In the genomic region with DNA sequence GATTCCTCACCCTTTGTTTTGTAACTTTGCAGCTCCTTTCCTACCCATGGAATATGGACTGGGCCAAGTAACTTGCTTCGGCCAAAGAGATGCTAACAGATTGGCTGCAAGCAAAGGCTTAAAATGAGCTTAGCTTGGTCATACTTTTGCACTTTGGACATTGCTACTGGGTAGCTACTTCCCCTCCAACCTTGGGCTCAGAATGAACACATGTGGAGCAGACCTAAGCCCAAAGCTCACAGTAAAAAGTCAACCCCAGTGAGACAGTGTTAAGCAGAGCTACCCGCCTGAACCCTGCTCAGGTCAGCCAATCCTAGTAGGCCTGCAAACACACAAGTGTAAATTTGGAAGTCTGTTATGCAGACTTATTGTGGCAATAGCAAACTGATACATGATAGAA, we compare ENCODE assay signal across 2 cellular contexts.
TF ChIP-seq lines count a peak whose summit lies in the region.

No MANE protein-coding gene starts in this region.

TF ChIP-seq in HepG2, 621 proteins besides CTCF, POLR2A, EP300 and RAD21:
- TF ChIP-seq JUN (CRISPR knock-in tag; IDR thresholded peaks at IDR 0.05), result no peak
- TF ChIP-seq POLR2AphosphoS5 (IDR thresholded peaks at IDR 0.05; ENCODE audit: low read depth, low read length), result no peak
- TF ChIP-seq HNF4G (IDR thresholded peaks at IDR 0.05; ENCODE audit: borderline replicate concordance, low read depth, low read length), result peak; percentile 29; the same call in 1 of the 2 replicates
- no peak for TF ChIP-seq HNF4G (CRISPR knock-in tag; IDR thresholded peaks at IDR 0.05; ENCODE audit: borderline replicate concordance, low read depth)
- TF ChIP-seq SMAD3 (CRISPR knock-in tag; IDR thresholded peaks at IDR 0.05), result no peak
- no peak for TF ChIP-seq HOXA5 (CRISPR knock-in tag; IDR thresholded peaks at IDR 0.05)
- no peak for TF ChIP-seq YEATS2 (CRISPR knock-in tag; IDR thresholded peaks at IDR 0.05; ENCODE audit: borderline replicate concordance)
- TF ChIP-seq ZMYM4 (CRISPR knock-in tag; IDR thresholded peaks at IDR 0.05), result no peak
- peak; percentile 85 for TF ChIP-seq HNF4A (CRISPR knock-in tag; IDR thresholded peaks at IDR 0.05)
- TF ChIP-seq, protein P1, sequence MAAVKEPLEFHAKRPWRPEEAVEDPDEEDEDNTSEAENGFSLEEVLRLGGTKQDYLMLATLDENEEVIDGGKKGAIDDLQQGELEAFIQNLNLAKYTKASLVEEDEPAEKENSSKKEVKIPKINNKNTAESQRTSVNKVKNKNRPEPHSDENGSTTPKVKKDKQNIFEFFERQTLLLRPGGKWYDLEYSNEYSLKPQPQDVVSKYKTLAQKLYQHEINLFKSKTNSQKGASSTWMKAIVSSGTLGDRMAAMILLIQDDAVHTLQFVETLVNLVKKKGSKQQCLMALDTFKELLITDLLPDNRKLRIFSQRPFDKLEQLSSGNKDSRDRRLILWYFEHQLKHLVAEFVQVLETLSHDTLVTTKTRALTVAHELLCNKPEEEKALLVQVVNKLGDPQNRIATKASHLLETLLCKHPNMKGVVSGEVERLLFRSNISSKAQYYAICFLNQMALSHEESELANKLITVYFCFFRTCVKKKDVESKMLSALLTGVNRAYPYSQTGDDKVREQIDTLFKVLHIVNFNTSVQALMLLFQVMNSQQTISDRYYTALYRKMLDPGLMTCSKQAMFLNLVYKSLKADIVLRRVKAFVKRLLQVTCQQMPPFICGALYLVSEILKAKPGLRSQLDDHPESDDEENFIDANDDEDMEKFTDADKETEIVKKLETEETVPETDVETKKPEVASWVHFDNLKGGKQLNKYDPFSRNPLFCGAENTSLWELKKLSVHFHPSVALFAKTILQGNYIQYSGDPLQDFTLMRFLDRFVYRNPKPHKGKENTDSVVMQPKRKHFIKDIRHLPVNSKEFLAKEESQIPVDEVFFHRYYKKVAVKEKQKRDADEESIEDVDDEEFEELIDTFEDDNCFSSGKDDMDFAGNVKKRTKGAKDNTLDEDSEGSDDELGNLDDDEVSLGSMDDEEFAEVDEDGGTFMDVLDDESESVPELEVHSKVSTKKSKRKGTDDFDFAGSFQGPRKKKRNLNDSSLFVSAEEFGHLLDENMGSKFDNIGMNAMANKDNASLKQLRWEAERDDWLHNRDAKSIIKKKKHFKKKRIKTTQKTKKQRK (IDR thresholded peaks at IDR 0.05; ENCODE audit: low read length), result no peak
- no peak for TF ChIP-seq RORA (CRISPR knock-in tag; IDR thresholded peaks at IDR 0.05)
- no peak for TF ChIP-seq NFRKB (IDR thresholded peaks at IDR 0.05)
- TF ChIP-seq, protein P2, sequence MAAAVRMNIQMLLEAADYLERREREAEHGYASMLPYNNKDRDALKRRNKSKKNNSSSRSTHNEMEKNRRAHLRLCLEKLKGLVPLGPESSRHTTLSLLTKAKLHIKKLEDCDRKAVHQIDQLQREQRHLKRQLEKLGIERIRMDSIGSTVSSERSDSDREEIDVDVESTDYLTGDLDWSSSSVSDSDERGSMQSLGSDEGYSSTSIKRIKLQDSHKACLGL (CRISPR knock-in tag; IDR thresholded peaks at IDR 0.05), result no peak
- TF ChIP-seq, protein P3, sequence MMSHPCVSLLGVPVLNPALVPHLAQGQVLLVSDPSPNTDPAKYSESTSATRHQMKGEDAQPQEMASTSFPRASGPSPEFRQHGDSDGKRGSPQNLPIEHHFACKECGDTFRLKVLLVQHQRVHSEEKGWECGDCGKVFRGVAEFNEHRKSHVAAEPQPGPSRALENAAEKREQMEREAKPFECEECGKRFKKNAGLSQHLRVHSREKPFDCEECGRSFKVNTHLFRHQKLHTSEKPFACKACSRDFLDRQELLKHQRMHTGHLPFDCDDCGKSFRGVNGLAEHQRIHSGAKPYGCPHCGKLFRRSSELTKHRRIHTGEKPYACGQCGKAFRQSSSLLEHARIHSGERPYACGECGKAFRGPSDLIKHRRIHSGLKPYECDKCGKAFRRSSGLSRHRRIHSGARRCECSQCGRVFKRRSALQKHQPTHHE (CRISPR knock-in tag; IDR thresholded peaks at IDR 0.05; ENCODE audit: borderline replicate concordance), result no peak
- no peak for TF ChIP-seq YY1 (IDR thresholded peaks at IDR 0.05; ENCODE audit: insufficient read depth, insufficient replicate concordance, low read depth, low read length)
- no peak for TF ChIP-seq DNMT1 (CRISPR knock-in tag; IDR thresholded peaks at IDR 0.05)
- no peak for TF ChIP-seq MIER3 (CRISPR knock-in tag; IDR thresholded peaks at IDR 0.05; ENCODE audit: borderline replicate concordance)
- no peak for TF ChIP-seq KLF15 (CRISPR knock-in tag; IDR thresholded peaks at IDR 0.05; ENCODE audit: borderline replicate concordance)
- no peak for TF ChIP-seq GTF2F1 (IDR thresholded peaks at IDR 0.05; ENCODE audit: low read length)
- no peak for TF ChIP-seq ZNF788 (CRISPR knock-in tag; IDR thresholded peaks at IDR 0.05; ENCODE audit: borderline replicate concordance)
- peak; percentile 35; the same call in 1 of the 2 replicates for TF ChIP-seq SALL1 (CRISPR knock-in tag; IDR thresholded peaks at IDR 0.05)

TF ChIP-seq in GM23338, 12 proteins besides CTCF, POLR2A, EP300 and RAD21:
- TF ChIP-seq NANOG (IDR thresholded peaks at IDR 0.05; ENCODE audit: borderline replicate concordance), result no peak
- no peak for TF ChIP-seq ZNF114 (CRISPR knock-in tag; IDR thresholded peaks at IDR 0.05)
- no peak for TF ChIP-seq POLR2AphosphoS5 (IDR thresholded peaks at IDR 0.05; ENCODE audit: low read depth)
- no peak for TF ChIP-seq ZNF331 (CRISPR knock-in tag; IDR thresholded peaks at IDR 0.05; ENCODE audit: low read depth)
- TF ChIP-seq STAT1 (IDR thresholded peaks at IDR 0.05; ENCODE audit: unreplicated experiment), result no peak
- TF ChIP-seq EZH2phosphoT487 (IDR thresholded peaks at IDR 0.05; ENCODE audit: unreplicated experiment), result no peak
- TF ChIP-seq, protein P4, sequence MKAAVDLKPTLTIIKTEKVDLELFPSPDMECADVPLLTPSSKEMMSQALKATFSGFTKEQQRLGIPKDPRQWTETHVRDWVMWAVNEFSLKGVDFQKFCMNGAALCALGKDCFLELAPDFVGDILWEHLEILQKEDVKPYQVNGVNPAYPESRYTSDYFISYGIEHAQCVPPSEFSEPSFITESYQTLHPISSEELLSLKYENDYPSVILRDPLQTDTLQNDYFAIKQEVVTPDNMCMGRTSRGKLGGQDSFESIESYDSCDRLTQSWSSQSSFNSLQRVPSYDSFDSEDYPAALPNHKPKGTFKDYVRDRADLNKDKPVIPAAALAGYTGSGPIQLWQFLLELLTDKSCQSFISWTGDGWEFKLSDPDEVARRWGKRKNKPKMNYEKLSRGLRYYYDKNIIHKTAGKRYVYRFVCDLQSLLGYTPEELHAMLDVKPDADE (IDR thresholded peaks at IDR 0.05), result no peak
- TF ChIP-seq EZH2 (IDR thresholded peaks at IDR 0.05; ENCODE audit: low read depth, unreplicated experiment), result no peak
